30 cellular contexts compared by ENCODE assay signal in genomic region chr9:121681404-121681803, GRCh38. TPM values are rescaled to one million over a fixed set of nuclear protein-coding genes. Genes with fewer than 3 reads are reported as not detected.
"Had no signal": no experiment of that assay in that cellular context is flagged by ENCODE, and none has a peak within 500 bp of the region (broad histone marks: within the 10 kb centered on the region; RNA-seq: fewer than 3 reads in every experiment).

No MANE protein-coding gene starts in this region.

- H3K27ac ChIP-seq: brain microvascular endothelial cell, colonic mucosa, epithelial cell of prostate, esophagus squamous epithelium, gastroesophageal sphincter, WERI-Rb-1 had no signal

- H3K27me3 ChIP-seq: brain microvascular endothelial cell, colonic mucosa, esophagus squamous epithelium, gastroesophageal sphincter had no signal

- DNase-seq: activated B cell treated with CpG ODN at 0.5 μM for 24 hours; activated CD4-positive, alpha-beta T cell treated with anti-CD3 and anti-CD28 coated beads for 48 hours; activated CD4-positive, alpha-beta T cell treated with anti-CD3 and anti-CD28 coated beads, Interleukin-2, amount 50 U/mL, for 1 hour; activated CD4-positive, alpha-beta T cell treated with anti-CD3 and anti-CD28 coated beads, Interleukin-2, amount 50 U/mL, for 48 hours; activated CD8-positive, alpha-beta memory T cell treated with anti-CD3 and anti-CD28 coated beads for 24 hours; activated CD8-positive, alpha-beta T cell treated with anti-CD3 and anti-CD28 coated beads for 36 hours; activated effector memory CD4-positive, alpha-beta T cell treated with Interleukin-2 at 50 U/mL for 16 hours; activated gamma-delta T cell treated with Interleukin-2 at 50 U/mL for 16 hours; activated naive CD4-positive, alpha-beta T cell treated with anti-CD3 and anti-CD28 coated beads, Interleukin-2, amount 50 U/mL, for 16 hours; activated naive CD4-positive, alpha-beta T cell treated with Interleukin-2 at 50 U/mL for 16 hours; activated T-cell treated with anti-CD3 and anti-CD28 coated beads, Interleukin-2, amount 50 U/mL, for 4 hours; amniotic stem cell; anterior cingulate cortex; brain microvascular endothelial cell; caudate nucleus; colonic mucosa; effector CD8-positive, alpha-beta T cell; esophagus squamous epithelium; foreskin melanocyte; T-helper 1 cell; T-helper 17 cell; T1000; WERI-Rb-1 had no signal

- H3K4me1 ChIP-seq: colonic mucosa had no signal

- H3K9me3 ChIP-seq: colonic mucosa, esophagus squamous epithelium, gastroesophageal sphincter had no signal

- ATAC-seq: activated CD4-positive, CD25-positive, alpha-beta regulatory T cell treated with anti-CD3 and anti-CD28 coated beads, Interleukin-2, amount 50 U/mL, for 24 hours; activated CD8-positive, alpha-beta T cell treated with anti-CD3 and anti-CD28 coated beads for 36 hours; activated T-cell treated with anti-CD3 and anti-CD28 coated beads, Interleukin-2, amount 50 U/mL, for 4 hours; activated T-helper 17 cell treated with anti-CD3 and anti-CD28 coated beads, Interleukin-2, amount 50 U/mL, for 72 hours; gastroesophageal sphincter; T-helper 17 cell had no signal

- H3K4me3 ChIP-seq: colonic mucosa, esophagus squamous epithelium, gastroesophageal sphincter had no signal

- FAIRE-seq: astrocyte, endometrium, endothelial cell of umbilical vein had no signal

- H3K36me3 ChIP-seq: brain microvascular endothelial cell, colonic mucosa had no signal

RNA-seq across cellular contexts. Expression of gene DAB2IP, which starts 30.0 kb away (rescaled TPM):
- total RNA-seq: T-helper 17 cell had no signal
